Comparison of ENCODE assay signal across 20 cellular contexts in the genomic region with DNA sequence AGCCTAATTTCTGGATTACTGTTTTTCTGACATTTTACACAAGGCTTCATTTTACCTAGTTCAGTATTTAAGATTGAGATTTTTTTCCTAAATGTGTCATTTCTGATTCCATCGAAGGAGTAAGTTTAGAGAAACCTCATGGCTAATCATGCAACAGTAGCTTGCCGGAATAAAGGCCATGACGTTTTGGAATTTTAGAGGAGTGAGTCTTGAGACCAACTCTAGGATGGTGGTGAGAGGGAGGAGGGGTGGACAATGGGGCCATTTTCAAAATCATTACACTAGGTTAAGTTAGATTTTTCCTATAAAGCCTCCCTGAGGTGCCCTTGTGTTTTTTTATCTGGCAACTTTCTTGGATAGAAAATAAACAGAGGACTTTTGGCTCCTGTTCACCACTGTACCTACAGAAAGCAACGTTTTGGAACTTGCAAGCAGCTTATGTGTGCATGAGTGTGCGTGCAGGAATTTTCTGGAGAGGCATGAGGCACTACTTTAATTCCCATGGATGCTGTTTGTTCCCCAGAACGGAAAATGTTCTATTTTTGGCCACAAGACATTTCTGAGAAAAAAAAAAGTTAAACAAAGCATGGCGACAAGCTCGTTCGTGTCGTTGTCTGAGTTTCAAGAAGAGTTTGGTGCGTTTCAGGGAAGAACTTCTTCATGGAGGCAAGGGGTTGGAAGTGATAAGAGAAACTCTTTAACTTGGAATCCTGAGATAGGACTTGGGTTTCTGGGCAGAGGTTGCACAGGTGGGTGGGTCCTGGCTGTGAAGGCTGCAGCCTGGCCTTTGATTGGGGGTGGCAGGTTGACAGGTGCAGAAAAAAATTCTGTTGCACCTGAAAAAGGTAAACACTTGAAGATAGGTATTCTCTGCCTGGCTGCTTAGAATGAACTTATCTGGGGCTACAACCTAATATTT.
A peak's percentile ranks its signal among the peaks of the same experiment; 100 is the strongest.
DNase-seq lines count a peak whose midpoint lies in the region; ATAC-seq and TF ChIP-seq lines count a peak whose summit lies in the region.
"Had no signal": no experiment of that assay in that cellular context is flagged by ENCODE, and none has a peak within 500 bp of the region (broad histone marks: within the 10 kb centered on the region; RNA-seq: fewer than 3 reads in every experiment).

No MANE protein-coding gene starts in this region.

- H3K4me1 ChIP-seq in fibroblast of lung (ENCODE audit: control insufficient read depth, extremely low read depth, insufficient read depth, low read length) (peaks cover 18% of the 10 kb centered on the region), trophoblast cell (ENCODE audit: control insufficient read depth in 1 of 2, insufficient read depth in 2 of 2, low read length in 2 of 2) (peaks cover 20 to 23% of the 10 kb centered on the region in 2 experiments)

- no peak overlapping the region for H2AK5ac ChIP-seq in trophoblast cell (ENCODE audit: low read length)

- no peak overlapping the region for H3K4ac ChIP-seq in trophoblast cell (ENCODE audit: low read depth, low read length)

- H3K23ac ChIP-seq in trophoblast cell (ENCODE audit: low read length) = no peak overlapping the region

- H3K9ac ChIP-seq in fibroblast of lung (ENCODE audit: insufficient read depth, low read length) (no peak overlapping the region), trophoblast cell (ENCODE audit: low read length) (no peak overlapping the region)

- no peak overlapping the region for H3K4me3 ChIP-seq in fibroblast of lung (replicated peaks in 1 of 4; ENCODE audit: control extremely low read depth in 1 of 4, insufficient read depth in 1 of 4, low read depth in 3 of 4, low read length in 4 of 4)
- no peak overlapping the region for H3K4me3 ChIP-seq in trophoblast cell (ENCODE audit: low read depth, low read length)
- H3K4me3 ChIP-seq: adrenal gland had no signal

- H3K79me2 ChIP-seq in fibroblast of lung (ENCODE audit: control insufficient read depth, insufficient read depth, low read length) = no peaks in the 10 kb centered on the region
- no peaks in the 10 kb centered on the region for H3K79me2 ChIP-seq in trophoblast cell (ENCODE audit: control insufficient read depth, insufficient read depth, low read length, poor library complexity)

- no peak for TF ChIP-seq CTCF in fibroblast of lung (conservative IDR thresholded peaks at IDR 0.05 in 1 of 2, IDR thresholded peaks at IDR 0.05 in 1 of 2; ENCODE audit: low read depth in 1 of 2, low read length in 2 of 2)

- no peaks in the 10 kb centered on the region for H3K36me3 ChIP-seq in fibroblast of lung (ENCODE audit: control insufficient read depth, insufficient read depth, low read length)
- no peaks in the 10 kb centered on the region for H3K36me3 ChIP-seq in trophoblast cell (ENCODE audit: control insufficient read depth in 1 of 2, insufficient read depth in 2 of 2, low read length in 2 of 2)
- H3K36me3 ChIP-seq: adrenal gland had no signal

- H3K9me3 ChIP-seq in fibroblast of lung (ENCODE audit: control insufficient read depth, insufficient read depth, low read depth, low read length) (no peaks in the 10 kb centered on the region), trophoblast cell (ENCODE audit: insufficient read depth, low read depth, low read length) (no peaks in the 10 kb centered on the region)

- H3K18ac ChIP-seq in trophoblast cell (ENCODE audit: low read length) = no peak overlapping the region

- H4K20me1 ChIP-seq in fibroblast of lung (ENCODE audit: control insufficient read depth, extremely low read depth, insufficient read depth, low read length) = no peaks in the 10 kb centered on the region

- no peak overlapping the region for H4K12ac ChIP-seq in trophoblast cell (ENCODE audit: low read depth, low read length)

- peaks cover 7% of the 10 kb centered on the region for H3K79me1 ChIP-seq in trophoblast cell (ENCODE audit: low read length)

- H3K4me2 ChIP-seq in fibroblast of lung (ENCODE audit: extremely low read depth, insufficient read depth, low read length) = peak overlapping the region; percentile 47
- peak overlapping the region; percentile 26 for H3K4me2 ChIP-seq in trophoblast cell (ENCODE audit: low read length)

- no peak overlapping the region for H3K14ac ChIP-seq in trophoblast cell (ENCODE audit: low read length)

- no peak for ATAC-seq in HG02610 (IDR thresholded peaks at IDR 0.05; ENCODE audit: unreplicated experiment)
- ATAC-seq: activated CD4-positive, CD25-positive, alpha-beta regulatory T cell treated with anti-CD3 and anti-CD28 coated beads, Interleukin-2, amount 50 U/mL, for 24 hours; naive thymus-derived CD4-positive, alpha-beta T cell; stimulated activated effector memory CD8-positive, alpha-beta T cell treated with anti-CD3 and anti-CD28 coated beads, Interleukin-12 subunit alpha, Interleukin-12 subunit beta, amount 100 ng/mL, for 72 hours had no signal

- H3K27ac ChIP-seq in fibroblast of lung (ENCODE audit: insufficient read depth, low read length) = peak overlapping the region; percentile 56
- peak overlapping the region; percentile 10 for H3K27ac ChIP-seq in trophoblast cell (ENCODE audit: low read depth, low read length)

- H2BK120ac ChIP-seq in trophoblast cell (ENCODE audit: insufficient read depth, low read length, poor library complexity) = no peak overlapping the region

- H3K27me3 ChIP-seq in fibroblast of lung (ENCODE audit: control insufficient read depth, insufficient read depth, low read length) (no peaks in the 10 kb centered on the region), trophoblast cell (ENCODE audit: insufficient read depth, low read length) (no peaks in the 10 kb centered on the region)
- H3K27me3 ChIP-seq: adrenal gland had no signal

- no CpG with 5 or more reads among the region's 11 CpGs for WGBS in trophoblast cell (ENCODE audit: extremely low coverage, insufficient coverage, insufficient read length)

- H4K91ac ChIP-seq in trophoblast cell (ENCODE audit: low read depth, low read length) = no peak overlapping the region

- H2BK5ac ChIP-seq in trophoblast cell (ENCODE audit: low read depth, low read length, poor library complexity) = no peak overlapping the region

- H2AFZ ChIP-seq in fibroblast of lung (ENCODE audit: low read length) = no peak overlapping the region
- no peak overlapping the region for H2AFZ ChIP-seq in trophoblast cell (ENCODE audit: insufficient read depth, low read length, poor library complexity)

- H2BK12ac ChIP-seq in trophoblast cell (ENCODE audit: low read length) = peak overlapping the region; percentile 25

- no peak overlapping the region for H4K8ac ChIP-seq in trophoblast cell (ENCODE audit: low read depth, low read length)

- DNase-seq in AG20443 (ENCODE audit: low spot score) = peak; percentile 47
- peak; percentile 15 for DNase-seq in amniotic epithelial cell (ENCODE audit: low read depth)
- DNase-seq in fibroblast of lung (ENCODE audit: low read depth in 2 of 2) = peak in 1 of 2 donors; percentile 78
- DNase-seq in trophoblast cell = no peak
- DNase-seq in NCI-H2196 (lab: John Stamatoyannopoulos, UW; ENCODE audit: unreplicated experiment) = no peak
- DNase-seq in NCI-H2171 (lab: John Stamatoyannopoulos, UW) = no peak
- no peak for DNase-seq in NCI-H748 treated with DMSO at 0.1 percent for 48 hours (lab: John Stamatoyannopoulos, UW)
- DNase-seq: activated T-cell treated with anti-CD3 and anti-CD28 coated beads, Interleukin-2, amount 50 U/mL, for 48 hours; COR-L47; KG1; kidney glomerular epithelial cell; naive thymus-derived CD4-positive, alpha-beta T cell; NCI-H1417 treated with DMSO at 0.1 percent for 48 hours; retina; stimulated activated CD4-positive, alpha-beta T cell treated with anti-CD3 and anti-CD28 coated beads, Interleukin-4, amount 100 ng/mL, for 24 hours; T-helper 1 cell had no signal

Comparison
In these comparisons a context has a peak if more than half of its experiments do, and no peak if none do; other contexts are left out.
1. DNase-seq: peak in AG20443 (single experiment) and amniotic epithelial cell (single experiment); none in trophoblast cell (0 of 2), NCI-H2196 (single experiment), NCI-H2171 (single experiment) and NCI-H748 treated with DMSO at 0.1 percent for 48 hours (single experiment).